14 cellular contexts compared by ENCODE assay signal in the genomic region with DNA sequence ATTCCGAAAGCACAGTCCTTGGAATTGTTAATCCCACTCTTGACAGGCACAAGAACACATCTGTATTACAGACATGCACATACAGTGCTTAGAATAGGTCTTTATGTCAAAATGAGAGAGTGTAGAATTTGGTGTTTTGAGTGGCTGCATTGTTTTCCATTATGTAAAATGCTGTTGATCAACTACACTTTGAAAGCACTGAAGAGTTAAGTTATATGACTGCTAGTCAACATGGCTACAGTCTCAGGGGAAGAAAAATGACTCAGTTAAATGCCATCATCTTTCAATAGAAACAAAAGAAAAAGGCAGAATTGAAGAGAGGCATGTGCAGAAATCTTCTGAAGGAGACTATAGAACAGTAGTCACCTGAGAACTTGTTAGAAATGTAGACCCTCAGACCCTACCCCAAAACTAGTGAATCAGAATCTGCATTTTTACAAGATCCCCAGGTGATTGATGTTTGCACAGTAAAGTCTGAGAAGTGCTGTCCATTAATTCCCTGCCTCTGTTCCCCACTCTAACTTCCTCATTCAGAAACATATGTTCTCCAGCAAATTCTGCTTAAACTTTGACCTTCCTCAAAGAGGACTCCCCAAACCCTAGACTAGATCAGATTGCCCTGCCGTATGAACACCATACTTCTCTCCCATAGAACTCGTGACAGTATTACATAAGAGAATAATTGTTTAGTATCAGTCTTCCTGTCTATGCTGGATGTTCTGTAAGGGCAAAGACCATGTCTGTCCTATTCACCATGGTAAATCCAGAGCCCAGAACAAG. TPM values are rescaled to one million over a fixed set of nuclear protein-coding genes. Genes with fewer than 3 reads are reported as not detected.
DNase-seq lines count a peak whose midpoint lies in the region; ATAC-seq and TF ChIP-seq lines count a peak whose summit lies in the region.
"Had no signal": no experiment of that assay in that cellular context is flagged by ENCODE, and none has a peak within 500 bp of the region (broad histone marks: within the 10 kb centered on the region; RNA-seq: fewer than 3 reads in every experiment).

No MANE protein-coding gene starts in this region.

- H3K4me3 ChIP-seq in coronary artery = no peak overlapping the region
- H3K4me3 ChIP-seq: upper lobe of left lung had no signal

- intact Hi-C loops in CD14-positive monocyte (cut with micrococcal nuclease) = no loop called here

- no peak overlapping the region for H3K27ac ChIP-seq in coronary artery
- H3K27ac ChIP-seq: upper lobe of left lung had no signal

- H3K4me1 Mint-ChIP-seq in CD14-positive monocyte (peaks cover 30% of the 10 kb centered on the region), HFFc6 (ENCODE audit: low read depth) (peaks cover 63% of the 10 kb centered on the region)
- H3K4me1 Mint-ChIP-seq in activated T-helper 17 cell treated with anti-CD3 and anti-CD28 coated beads, Interleukin-2, amount 50 U/mL, for 72 hours = peaks cover 51% of the 10 kb centered on the region

- ATAC-seq in activated T-helper 17 cell treated with anti-CD3 and anti-CD28 coated beads, Interleukin-2, amount 50 U/mL, for 72 hours (replicated peaks) = peak; percentile 69
- peak; percentile 48 for ATAC-seq in left lobe of liver
- no peak for ATAC-seq in HG02642 (IDR thresholded peaks at IDR 0.05; ENCODE audit: poor library complexity, unreplicated experiment)

- H3K9me3 Mint-ChIP-seq in CD14-positive monocyte (no peaks in the 10 kb centered on the region), HFFc6 (no peaks in the 10 kb centered on the region)
- H3K9me3 Mint-ChIP-seq in activated T-helper 17 cell treated with anti-CD3 and anti-CD28 coated beads, Interleukin-2, amount 50 U/mL, for 72 hours = no peaks in the 10 kb centered on the region
- H3K9me3 Mint-ChIP-seq: IgD-negative memory B cell had no signal

- peaks cover 34 to 48% of the 10 kb centered on the region in 2 donors for H3K36me3 Mint-ChIP-seq in CD14-positive monocyte
- peaks cover 26% of the 10 kb centered on the region for H3K36me3 Mint-ChIP-seq in HFFc6 (ENCODE audit: low read depth)
- peaks cover 80% of the 10 kb centered on the region for H3K36me3 Mint-ChIP-seq in activated T-helper 17 cell treated with anti-CD3 and anti-CD28 coated beads, Interleukin-2, amount 50 U/mL, for 72 hours (ENCODE audit: low read depth)

- H3K4me3 Mint-ChIP-seq in CD14-positive monocyte (no peak overlapping the region), HFFc6 (peak overlapping the region; percentile 81)
- H3K4me3 Mint-ChIP-seq in activated T-helper 17 cell treated with anti-CD3 and anti-CD28 coated beads, Interleukin-2, amount 50 U/mL, for 72 hours = peak overlapping the region; percentile 73

- H3K27ac Mint-ChIP-seq in CD14-positive monocyte (peak overlapping the region; percentile 2 to 95 (median 80)), HFFc6 (peak overlapping the region; percentile 97)
- H3K27ac Mint-ChIP-seq in activated T-helper 17 cell treated with anti-CD3 and anti-CD28 coated beads, Interleukin-2, amount 50 U/mL, for 72 hours = peak overlapping the region; percentile 93

- H3K27me3 Mint-ChIP-seq in CD14-positive monocyte (ENCODE audit: low read depth in 3 of 3) = no peaks in the 10 kb centered on the region
- H3K27me3 Mint-ChIP-seq in HFFc6 (ENCODE audit: insufficient read depth) = no peaks in the 10 kb centered on the region; the same call in 1 of the 2 replicates
- H3K27me3 Mint-ChIP-seq in activated T-helper 17 cell treated with anti-CD3 and anti-CD28 coated beads, Interleukin-2, amount 50 U/mL, for 72 hours = no peaks in the 10 kb centered on the region
- H3K27me3 Mint-ChIP-seq: IgD-negative memory B cell had no signal

- no peak for TF ChIP-seq CTCF in CD14-positive monocyte (IDR thresholded peaks at IDR 0.05)
- no peak for TF ChIP-seq CTCF in HFFc6 (IDR thresholded peaks at IDR 0.05)
- no peak for TF ChIP-seq CTCF in coronary artery (IDR thresholded peaks at IDR 0.05)

- DNase-seq in CD14-positive monocyte (ENCODE audit: low spot score) (no peak), HFFc6 (peak; percentile 19), left lobe of liver (ENCODE audit: low spot score) (no peak), coronary artery (ENCODE audit: low spot score) (no peak)
- DNase-seq in effector CD4-positive, alpha-beta T cell = no peak
- no peak for DNase-seq in stimulated activated CD4-positive, alpha-beta T cell treated with anti-CD3 and anti-CD28 coated beads, Interleukin-2, amount 100 ng/mL, for 24 hours
- DNase-seq: activated effector memory CD4-positive, alpha-beta T cell treated with anti-CD3 and anti-CD28 coated beads, Interleukin-2, amount 50 U/mL, for 16 hours; DMS79 treated with DMSO at 0.1 percent for 48 hours; nucleus accumbens; upper lobe of left lung had no signal

RNA-seq across cellular contexts. Expression of gene SND1, which starts 15.9 kb away (rescaled TPM):
- 10 to 100 TPM; 79.8 to 97.3 TPM for polyA plus RNA-seq in CD14-positive monocyte
- 100 to 1,000 TPM; 217 to 259 (median 247) TPM for total RNA-seq in HFFc6 (2021; fragmentation: NEBNext Ultra II Directional; extraction: Animal tissue kit (Norgen Biotek cat#: 25700))
- 100 to 1,000 TPM; 246 to 256 TPM for total RNA-seq in activated T-helper 17 cell treated with anti-CD3 and anti-CD28 coated beads, Interleukin-2, amount 50 U/mL, for 72 hours
- total RNA-seq in left lobe of liver = 152 TPM

RNA-seq across cellular contexts. Expression of gene PAX4, which starts 50.0 kb away (rescaled TPM):
- not detected for polyA plus RNA-seq in CD14-positive monocyte
- total RNA-seq in HFFc6 (2021; fragmentation: NEBNext Ultra II Directional; extraction: Animal tissue kit (Norgen Biotek cat#: 25700)) = not detected
- not detected for total RNA-seq in activated T-helper 17 cell treated with anti-CD3 and anti-CD28 coated beads, Interleukin-2, amount 50 U/mL, for 72 hours
- not detected for total RNA-seq in left lobe of liver
- total RNA-seq: NCI-H460, upper lobe of left lung had no signal
- polyA plus RNA-seq: IgD-negative memory B cell had no signal

Comparison
In these comparisons a context has a peak if more than half of its experiments do, and no peak if none do; other contexts are left out.
1. H3K4me3 Mint-ChIP-seq: peak in HFFc6 (single experiment) and activated T-helper 17 cell treated with anti-CD3 and anti-CD28 coated beads, Interleukin-2, amount 50 U/mL, for 72 hours (single experiment); none in CD14-positive monocyte (0 of 2).
2. Peak in every context shown above with its lines, with median percentiles within 50 percentile points of each other: H3K27ac Mint-ChIP-seq.